Comparison of ENCODE assay signal across 8 cellular contexts in the genomic region with DNA sequence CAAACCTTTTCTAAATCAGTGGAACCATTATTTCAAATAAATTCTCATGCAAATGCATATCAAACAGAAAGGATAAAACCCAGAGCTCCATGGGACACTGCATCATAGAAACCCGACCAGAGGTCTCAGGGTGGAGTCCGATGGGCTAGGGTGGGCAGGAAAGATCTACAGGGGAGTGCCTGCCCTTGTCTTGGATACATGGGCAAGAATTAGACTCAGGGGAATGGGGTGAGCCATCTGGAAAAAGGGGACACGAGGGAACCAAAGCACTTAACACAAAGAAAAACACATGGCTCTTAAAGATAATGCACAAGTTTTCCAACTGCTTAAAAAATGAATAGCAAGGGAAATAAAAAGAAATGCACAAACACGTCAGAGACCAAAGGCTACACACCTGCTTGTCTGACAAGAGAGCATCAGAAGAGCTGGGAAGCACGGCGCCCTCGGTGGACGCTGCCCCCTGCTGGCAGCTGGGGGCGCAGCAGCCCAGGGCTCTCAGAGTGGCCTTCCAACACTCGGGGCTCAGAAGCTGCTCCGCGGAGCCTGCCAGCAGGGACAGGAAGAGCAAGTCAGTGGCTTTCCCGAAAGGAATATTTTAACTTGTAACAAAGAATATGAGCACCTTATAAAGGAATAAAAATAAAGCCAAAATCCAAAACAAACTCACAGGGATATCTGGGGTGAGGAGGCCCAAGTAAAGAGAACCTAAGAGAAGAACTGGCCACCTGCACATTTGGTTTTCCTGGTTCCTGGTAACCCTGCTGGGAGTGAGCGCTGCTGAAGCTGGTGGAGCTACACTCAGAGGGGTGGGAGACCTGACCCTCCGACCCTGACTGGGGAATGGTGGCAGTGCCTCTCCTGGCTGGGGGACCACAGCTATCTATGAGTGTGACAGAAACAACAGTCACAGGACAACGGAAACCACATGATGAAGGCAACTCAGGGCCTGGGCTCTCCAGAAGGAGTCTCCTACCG. TPM values are rescaled to one million over a fixed set of nuclear protein-coding genes. Genes with fewer than 3 reads are reported as not detected.
DNase-seq lines count a peak whose midpoint lies in the region; ATAC-seq and TF ChIP-seq lines count a peak whose summit lies in the region.

No MANE protein-coding gene starts in this region.

- CTCF ChIA-PET in MCF 10A (lab: Yijun Ruan, JAX), result interaction anchor here (0.6 to 8.8 kb wide), 51 partner anchors 9 to 525 kb away, joined by 3 to 153 read pairs (median 5); a partner anchor contains a TSS

- DNase-seq in DMS79 treated with DMSO at 0.1 percent for 48 hours (lab: John Stamatoyannopoulos, UW) (peak; percentile 4), DMS79 (lab: John Stamatoyannopoulos, UW) (no peak), NCI-H146 treated with DMSO at 0.1 percent for 48 hours (lab: John Stamatoyannopoulos, UW; ENCODE audit: unreplicated experiment) (peak; percentile 73), MCF 10A (ENCODE audit: unreplicated experiment) (peak; percentile 65), islet precursor cell (peak; percentile 90)
- DNase-seq in stimulated activated CD4-positive, alpha-beta T cell treated with anti-CD3 and anti-CD28 coated beads, Interleukin-1b, Interleukin-23, amount 100 ng/mL, for 48 hours, result peak; percentile 63

- H3K9me3 Mint-ChIP-seq in MCF 10A (ENCODE audit: unreplicated experiment), result no peaks in the 10 kb centered on the region

- H3K4me3 ChIP-seq in WI38 (ENCODE audit: low read depth, low read length), result no peak overlapping the region

- no peaks in the 10 kb centered on the region for H3K4me1 Mint-ChIP-seq in MCF 10A (ENCODE audit: insufficient read depth, unreplicated experiment)

- H3K4me3 Mint-ChIP-seq in MCF 10A (ENCODE audit: unreplicated experiment), result no peak overlapping the region

- TF ChIP-seq CTCF in WI38 (IDR thresholded peaks at IDR 0.05; ENCODE audit: low read depth, low read length) (peak; percentile 98), MCF 10A (IDR thresholded peaks at IDR 0.05; ENCODE audit: unreplicated experiment) (peak; percentile 98)

- POLR2A ChIA-PET in MCF 10A (lab: Yijun Ruan, JAX), result no interaction called here

- intact Hi-C loops in MCF 10A (cut with micrococcal nuclease), result loop anchor here (1.0 to 2.0 kb wide), 5 partner anchors 41 to 215 kb away; no protein-coding TSS in a partner anchor

- no peaks in the 10 kb centered on the region for H3K27me3 Mint-ChIP-seq in MCF 10A (ENCODE audit: insufficient read depth, unreplicated experiment)

- no TSS peak for BruUV-seq in MCF 10A (replicated peaks; lab: Mats Ljungman, UMichigan)

- H3K27ac Mint-ChIP-seq in MCF 10A (ENCODE audit: low read depth, unreplicated experiment), result no peak overlapping the region

- peaks cover 69% of the 10 kb centered on the region for H3K36me3 Mint-ChIP-seq in MCF 10A (ENCODE audit: insufficient read depth, unreplicated experiment)

- peak; percentile 93 for ATAC-seq in HG02759 (IDR thresholded peaks at IDR 0.05; ENCODE audit: unreplicated experiment)

RNA-seq across cellular contexts. Expression of a gene that starts 54.5 kb away (rescaled TPM):
- not detected in 2 replicates for total RNA-seq in MCF 10A (2022)
